30 cellular contexts compared by ENCODE assay signal in genomic region chrX:124421898-124422622, GRCh38.
A peak's percentile ranks its signal among the peaks of the same experiment; 100 is the strongest.
DNase-seq lines count a peak whose midpoint lies in the region; ATAC-seq and TF ChIP-seq lines count a peak whose summit lies in the region.
"Had no signal": no experiment of that assay in that cellular context is flagged by ENCODE, and none has a peak within 500 bp of the region (broad histone marks: within the 10 kb centered on the region; RNA-seq: fewer than 3 reads in every experiment).

No MANE protein-coding gene starts in this region.

- no peak for ATAC-seq in HG02759 (IDR thresholded peaks at IDR 0.05; ENCODE audit: unreplicated experiment)
- no peak for ATAC-seq in right cardiac atrium
- ATAC-seq: mucosa of descending colon; natural killer cell treated with Interleukin-12 subunit alpha and Interleukin-12 subunit beta and Interleukin-15 and Interleukin-18, amount 100 ng/mL, for 72 hours; Panc1 had no signal

- 85% methylated on average over 13 of the region's 13 CpGs for WGBS in mammary epithelial cell (ENCODE audit: low coverage, missing lambda C conversion rate)
- 88% methylated on average over 13 of the region's 13 CpGs for WGBS in right cardiac atrium

- H3K27me3 ChIP-seq in mammary epithelial cell (ENCODE audit: insufficient read depth, low read length): no peaks in the 10 kb centered on the region
- no peaks in the 10 kb centered on the region for H3K27me3 ChIP-seq in right cardiac atrium (ENCODE audit: control insufficient read depth, insufficient read depth)
- H3K27me3 ChIP-seq: ovary, SJCRH30 had no signal

- in situ Hi-C loops in mammary epithelial cell (cut with MboI; ENCODE audit: low sequenced_read_pairs in 2 of 2): loop anchor here in 1 of 2 donors (25.0 kb wide), 1 partner anchor 715 kb away; no protein-coding TSS in a partner anchor

- H3K4me1 ChIP-seq in mammary epithelial cell (ENCODE audit: insufficient read depth, low read length) (no peaks in the 10 kb centered on the region), right cardiac atrium (ENCODE audit: control insufficient read depth, insufficient read depth, low read length) (peaks cover 2% of the 10 kb centered on the region)
- H3K4me1 ChIP-seq: Caco-2, SJCRH30 had no signal

- H3K9ac ChIP-seq in mammary epithelial cell (ENCODE audit: insufficient read depth, low read length): no peak overlapping the region
- H3K9ac ChIP-seq: BLaER1 treated with 17β-estradiol and CSF1 and Interleukin-3, amounts not matched to agents 10 nM and 100 nM had no signal

- CTCF ChIA-PET in mammary epithelial cell (lab: Charles Lee; ENCODE audit: low non-redundant PET): no interaction called here

- H4K20me1 ChIP-seq in mammary epithelial cell (ENCODE audit: insufficient read depth, low read length): no peaks in the 10 kb centered on the region
- H4K20me1 ChIP-seq: BLaER1 treated with 17β-estradiol and CSF1 and Interleukin-3, amounts not matched to agents 10 nM and 100 nM had no signal

- DNase-seq in Daoy (ENCODE audit: low read depth) (peak; percentile 4), M059J (ENCODE audit: low read depth) (peak; percentile 18), mammary epithelial cell (peak; percentile 44), iris pigment epithelial cell (ENCODE audit: low read depth) (peak; percentile 11), right cardiac atrium (no peak)
- no peak for DNase-seq in stimulated activated CD8-positive, alpha-beta memory T cell treated with anti-CD3 and anti-CD28 coated beads, Interleukin-4, amount 100 ng/mL, for 48 hours
- no peak for DNase-seq in activated effector memory CD4-positive, alpha-beta T cell treated with Interleukin-2 at 50 U/mL for 16 hours
- DNase-seq: activated B cell treated with CpG ODN at 0.5 μM for 24 hours; activated CD4-positive, alpha-beta memory T cell treated with anti-CD3 and anti-CD28 coated beads for 36 hours; activated CD8-positive, alpha-beta memory T cell treated with anti-CD3 and anti-CD28 coated beads, Interleukin-2, amount 50 U/mL, for 4 hours; aorta; Caco-2; central memory CD4-positive, alpha-beta T cell; DMS79; HCEC 1CT; hippocampal formation; islet precursor cell; mucosa of descending colon; MV-4-11; NCI-H1694; NCI-H2171; NCI-H510A treated with DMSO at 0.1 percent for 48 hours; ovary; SJCRH30; stimulated activated CD4-positive, alpha-beta T cell treated with anti-CD3 and anti-CD28 coated beads, Interleukin-2, amount 100 ng/mL, for 24 hours; substantia nigra had no signal

- no peaks in the 10 kb centered on the region for H3K36me3 ChIP-seq in mammary epithelial cell (ENCODE audit: insufficient read depth, low read length)
- H3K36me3 ChIP-seq: BLaER1 treated with 17β-estradiol and CSF1 and Interleukin-3, amounts not matched to agents 10 nM and 100 nM; ovary; SJCRH30 had no signal

- TF ChIP-seq CTCF in mammary epithelial cell (conservative IDR thresholded peaks at IDR 0.05 in 1 of 2, IDR thresholded peaks at IDR 0.05 in 1 of 2; ENCODE audit: extremely low read depth in 1 of 2, insufficient read depth in 1 of 2, low read depth in 1 of 2, low read length in 2 of 2): no peak

- H3K79me2 ChIP-seq in mammary epithelial cell (ENCODE audit: insufficient read depth, low read length): no peaks in the 10 kb centered on the region

- dilution Hi-C loops in mammary epithelial cell (cut with HindIII; ENCODE audit: low sequenced_read_pairs): no loop called here

- no peak overlapping the region for H3K27ac ChIP-seq in mammary epithelial cell (ENCODE audit: insufficient read depth, low read depth, low read length)
- H3K27ac ChIP-seq in right cardiac atrium (ENCODE audit: low read length): no peak overlapping the region
- H3K27ac ChIP-seq: BLaER1 treated with 17β-estradiol and CSF1 and Interleukin-3, amounts not matched to agents 10 nM and 100 nM; ovary; SJCRH30 had no signal

- intact Hi-C loops in mammary epithelial cell (cut with micrococcal nuclease) (no loop called here), right cardiac atrium (cut with DNase I) (no loop called here)

- BruUV-seq in mammary epithelial cell (replicated peaks; lab: Mats Ljungman, UMichigan): no TSS peak

- no peak overlapping the region for H3K4me3 ChIP-seq in mammary epithelial cell (replicated peaks in 1 of 3; ENCODE audit: insufficient read depth in 1 of 3, low read depth in 2 of 3, low read length in 3 of 3)
- no peak overlapping the region for H3K4me3 ChIP-seq in right cardiac atrium (ENCODE audit: low read length)
- H3K4me3 ChIP-seq: BLaER1 treated with 17β-estradiol and CSF1 and Interleukin-3, amounts not matched to agents 10 nM and 100 nM; mucosa of descending colon; ovary; SJCRH30 had no signal

- no peak overlapping the region for H2AFZ ChIP-seq in mammary epithelial cell (ENCODE audit: low read depth, low read length)

- H3K9me3 ChIP-seq in mammary epithelial cell (replicated peaks; ENCODE audit: insufficient read depth, low read length) (no peaks in the 10 kb centered on the region), right cardiac atrium (ENCODE audit: control insufficient read depth, low read length) (no peaks in the 10 kb centered on the region)
- H3K9me3 ChIP-seq: Caco-2, mucosa of descending colon, ovary, SJCRH30 had no signal

- H3K4me2 ChIP-seq in mammary epithelial cell (ENCODE audit: insufficient read depth, low read depth, low read length): no peak overlapping the region
- H3K4me2 ChIP-seq: BLaER1 treated with 17β-estradiol and CSF1 and Interleukin-3, amounts not matched to agents 10 nM and 100 nM had no signal

Comparison
In these comparisons a context has a peak if more than half of its experiments do, and no peak if none do; other contexts are left out.
1. DNase-seq: peak in Daoy (single experiment), M059J (single experiment), mammary epithelial cell (single experiment) and iris pigment epithelial cell (single experiment); none in stimulated activated CD8-positive, alpha-beta memory T cell treated with anti-CD3 and anti-CD28 coated beads, Interleukin-4, amount 100 ng/mL, for 48 hours (single experiment), right cardiac atrium (0 of 3) and activated effector memory CD4-positive, alpha-beta T cell treated with Interleukin-2 at 50 U/mL for 16 hours (single experiment).